In genomic region chr15:31352911-31353811, GRCh38 we compare ENCODE assay signal across 2 cellular contexts.
TF ChIP-seq lines count a peak whose summit lies in the region.

No MANE protein-coding gene starts in this region.

TF ChIP-seq in GM23338, 12 proteins besides CTCF, POLR2A, EP300 and RAD21:
- TF ChIP-seq EZH2 (IDR thresholded peaks at IDR 0.05; ENCODE audit: low read depth, unreplicated experiment) (no peak), POLR2AphosphoS5 (IDR thresholded peaks at IDR 0.05; ENCODE audit: low read depth) (no peak), ETS1 (IDR thresholded peaks at IDR 0.05) (no peak), STAT1 (IDR thresholded peaks at IDR 0.05; ENCODE audit: unreplicated experiment) (no peak), JUNB (IDR thresholded peaks at IDR 0.05; ENCODE audit: unreplicated experiment) (no peak)

TF ChIP-seq in endothelial cell of umbilical vein, 7 proteins besides CTCF, POLR2A, EP300 and RAD21 (continued from another document):
- TF ChIP-seq GATA2 (IDR thresholded peaks at IDR 0.05; ENCODE audit: insufficient read depth, insufficient read length, low read depth, low read length) (no peak), FOS (IDR thresholded peaks at IDR 0.05; ENCODE audit: borderline replicate concordance, insufficient read depth, low read length) (no peak), JUN (IDR thresholded peaks at IDR 0.05; ENCODE audit: borderline replicate concordance, insufficient read depth, insufficient read length, low read depth) (no peak), POLR2AphosphoS5 (IDR thresholded peaks at IDR 0.05; ENCODE audit: insufficient read depth, low read depth, low read length) (no peak), MYC (IDR thresholded peaks at IDR 0.05; ENCODE audit: low read depth, low read length) (no peak), MAX (IDR thresholded peaks at IDR 0.05; ENCODE audit: insufficient read depth, insufficient read length) (no peak)
